Comparison of ENCODE assay signal across 9 cellular contexts in genomic region chr12:54413284-54414190, GRCh38. TPM values are rescaled to one million over a fixed set of nuclear protein-coding genes. Genes with fewer than 3 reads are reported as not detected.
DNase-seq lines count a peak whose midpoint lies in the region; ATAC-seq, FAIRE-seq and TF ChIP-seq lines count a peak whose summit lies in the region.
"Had no signal": no experiment of that assay in that cellular context is flagged by ENCODE, and none has a peak within 500 bp of the region (broad histone marks: within the 10 kb centered on the region; RNA-seq: fewer than 3 reads in every experiment).

No MANE protein-coding gene starts in this region.

- CTCF ChIA-PET in endothelial cell of umbilical vein (lab: Charles Lee): interaction anchor here (1.1 to 11.8 kb wide), 6 partner anchors 9 to 34 kb away, joined by 4 to 221 read pairs (median 73); no protein-coding TSS in a partner anchor

- peaks cover 25 to 59% (median 39%) of the 10 kb centered on the region in 11 experiments for H3K36me3 ChIP-seq in BLaER1 treated with 17β-estradiol and CSF1 and Interleukin-3, amounts not matched to agents 10 nM and 100 nM
- H3K36me3 ChIP-seq in endothelial cell of umbilical vein (ENCODE audit: control insufficient read depth in 2 of 2, extremely low read depth in 1 of 2, insufficient read depth in 2 of 2, low read length in 2 of 2): peaks cover 16 to 35% of the 10 kb centered on the region in 2 experiments
- H3K36me3 ChIP-seq in sigmoid colon: peaks cover 13 to 67% (median 24%) of the 10 kb centered on the region in 4 donors
- H3K36me3 ChIP-seq in GM23338 (ENCODE audit: insufficient read depth): no peaks in the 10 kb centered on the region

- H3K36me3 Mint-ChIP-seq in IgD-negative memory B cell (no peaks in the 10 kb centered on the region), GM23338 (ENCODE audit: low read depth) (peaks cover 8% of the 10 kb centered on the region; the same call in 2 of the 3 replicates)

- no peaks in the 10 kb centered on the region for H3F3A ChIP-seq in GM23338 (replicated peaks; ENCODE audit: low read depth)

- TF ChIP-seq EP300 in sigmoid colon (IDR thresholded peaks at IDR 0.05): no peak

- H3K4me1 ChIP-seq in BLaER1 treated with 17β-estradiol and CSF1 and Interleukin-3, amounts not matched to agents 10 nM and 100 nM: peaks cover 75 to 87% (median 86%) of the 10 kb centered on the region in 10 experiments
- peaks cover 52% of the 10 kb centered on the region for H3K4me1 ChIP-seq in endothelial cell of umbilical vein (ENCODE audit: control insufficient read depth, extremely low read depth, insufficient read depth, low read length)
- H3K4me1 ChIP-seq in sigmoid colon: peaks cover 0 to 86% (median 80%) of the 10 kb centered on the region in 4 donors
- peaks cover 9% of the 10 kb centered on the region; the same call in 1 of the 2 replicates for H3K4me1 ChIP-seq in GM23338 (ENCODE audit: insufficient read depth)

- peak overlapping the region; percentile 92 to 100 (median 99) for H3K4me2 ChIP-seq in BLaER1 treated with 17β-estradiol and CSF1 and Interleukin-3, amounts not matched to agents 10 nM and 100 nM
- H3K4me2 ChIP-seq in endothelial cell of umbilical vein (ENCODE audit: insufficient read depth, low read length) (peak overlapping the region; percentile 98), GM23338 (no peak overlapping the region)

- TF ChIP-seq POLR2A in endothelial cell of umbilical vein (IDR thresholded peaks at IDR 0.05; ENCODE audit: low read depth, low read length) (peak; percentile 67), sigmoid colon (IDR thresholded peaks at IDR 0.05) (no peak)

- intact Hi-C loops in endothelial cell of umbilical vein (cut with micrococcal nuclease) (loop anchor here (1.0 to 5.0 kb wide), 3 partner anchors 15 to 131 kb away; partner anchors contain the start of genes CBX5 and HNRNPA1), sigmoid colon (cut with DNase I) (no loop called here)

- dilution Hi-C loops in endothelial cell of umbilical vein (cut with MboI; ENCODE audit: extremely low pct_ligation_motif_present, low sequenced_read_pairs): no loop called here

- H3K4me3 ChIP-seq in BLaER1 treated with 17β-estradiol and CSF1 and Interleukin-3, amounts not matched to agents 10 nM and 100 nM: peak overlapping the region; percentile 38 to 100 (median 60)
- H3K4me3 ChIP-seq in endothelial cell of umbilical vein (replicated peaks in 1 of 3; ENCODE audit: insufficient read depth in 1 of 3, low read depth in 1 of 3, low read length in 3 of 3) (peak overlapping the region; percentile 20 to 62 (median 27)), sigmoid colon (peak overlapping the region; percentile 96 to 100 (median 100)), GM23338 (no peak overlapping the region)

- H3K9me3 Mint-ChIP-seq in IgD-negative memory B cell (no peaks in the 10 kb centered on the region), GM23338 (peaks cover 3% of the 10 kb centered on the region; the same call in 1 of the 3 replicates)

- peak overlapping the region; percentile 50 to 86 (median 60) for H3K27ac Mint-ChIP-seq in IgD-negative memory B cell
- H3K27ac Mint-ChIP-seq in GM23338: no peak overlapping the region

- no peak overlapping the region for H2AFZ ChIP-seq in endothelial cell of umbilical vein (ENCODE audit: low read depth, low read length)
- no peak overlapping the region for H2AFZ ChIP-seq in GM23338

- peaks cover 99% of the 10 kb centered on the region for H3K79me2 ChIP-seq in endothelial cell of umbilical vein (ENCODE audit: control insufficient read depth, insufficient read depth, low read length)
- H3K79me2 ChIP-seq in GM23338 (replicated peaks; ENCODE audit: insufficient read depth): peaks cover 11% of the 10 kb centered on the region

- peak overlapping the region; percentile 81 to 93 (median 89) for H3K27ac ChIP-seq in BLaER1 treated with 17β-estradiol and CSF1 and Interleukin-3, amounts not matched to agents 10 nM and 100 nM
- H3K27ac ChIP-seq in endothelial cell of umbilical vein (ENCODE audit: insufficient read depth, low read depth, low read length) (peak overlapping the region; percentile 96), sigmoid colon (peak overlapping the region; percentile 96 to 100 (median 100)), GM23338 (ENCODE audit: low read depth) (no peak overlapping the region)

- H3K9me2 ChIP-seq in GM23338 (ENCODE audit: insufficient read depth): no peaks in the 10 kb centered on the region

- H3K9ac ChIP-seq in BLaER1 treated with 17β-estradiol and CSF1 and Interleukin-3, amounts not matched to agents 10 nM and 100 nM: peak overlapping the region; percentile 64 to 93 (median 79)
- peak overlapping the region; percentile 74 for H3K9ac ChIP-seq in endothelial cell of umbilical vein (replicated peaks; ENCODE audit: extremely low read depth, insufficient read depth, low read length)

- WGBS in sigmoid colon, 2 donors: 41 to 56% methylated on average over 9 of the region's 9 CpGs

- no peaks in the 10 kb centered on the region for H3K9me3 ChIP-seq in BLaER1 treated with 17β-estradiol and CSF1 and Interleukin-3, amounts not matched to agents 10 nM and 100 nM (replicated peaks in 1 of 11)
- H3K9me3 ChIP-seq in endothelial cell of umbilical vein (replicated peaks; ENCODE audit: control insufficient read depth, insufficient read depth, low read length) (no peaks in the 10 kb centered on the region), sigmoid colon (no peaks in the 10 kb centered on the region)

- ATAC-seq in GM23338: no peak
- ATAC-seq in HG02759 (IDR thresholded peaks at IDR 0.05; ENCODE audit: unreplicated experiment): no peak
- no peak for ATAC-seq in GM19455 (IDR thresholded peaks at IDR 0.05; ENCODE audit: unreplicated experiment)

- no peaks in the 10 kb centered on the region for H3K9me1 ChIP-seq in endothelial cell of umbilical vein (replicated peaks; ENCODE audit: control insufficient read depth, extremely low read depth, insufficient read depth, low read length)

- TF ChIP-seq CTCF in endothelial cell of umbilical vein (IDR thresholded peaks at IDR 0.05; ENCODE audit: extremely low read depth in 1 of 2, insufficient read depth in 1 of 2, low read depth in 1 of 2, low read length in 2 of 2) (no peak), sigmoid colon (IDR thresholded peaks at IDR 0.05) (no peak), GM23338 (conservative IDR thresholded peaks at IDR 0.05; ENCODE audit: low read depth in 2 of 2) (no peak)

- FAIRE-seq in endothelial cell of umbilical vein (lab: Jason Lieb, UNC): peak; percentile 97
- FAIRE-seq: colon had no signal

- peak overlapping the region; percentile 44 to 83 (median 51) for H3K4me3 Mint-ChIP-seq in IgD-negative memory B cell
- no peak overlapping the region for H3K4me3 Mint-ChIP-seq in GM23338

- H3K4me1 Mint-ChIP-seq in IgD-negative memory B cell: peaks cover 31 to 46% (median 37%) of the 10 kb centered on the region in 3 donors
- peaks cover 29% of the 10 kb centered on the region for H3K4me1 Mint-ChIP-seq in GM23338

- H3K27me3 Mint-ChIP-seq in IgD-negative memory B cell: peaks cover 9% of the 10 kb centered on the region
- H3K27me3 Mint-ChIP-seq in GM23338 (ENCODE audit: insufficient read depth, low read depth, poor library complexity): peaks cover 21% of the 10 kb centered on the region

- no TSS peak for BruUV-seq in endothelial cell of umbilical vein (replicated peaks; lab: Mats Ljungman, UMichigan)

- no peaks in the 10 kb centered on the region for H3K27me3 ChIP-seq in BLaER1 treated with 17β-estradiol and CSF1 and Interleukin-3, amounts not matched to agents 10 nM and 100 nM
- H3K27me3 ChIP-seq in endothelial cell of umbilical vein (ENCODE audit: control insufficient read depth in 2 of 2, insufficient read depth in 2 of 2, low read length in 2 of 2) (no peaks in the 10 kb centered on the region), sigmoid colon (no peaks in the 10 kb centered on the region), GM23338 (ENCODE audit: insufficient read depth) (peaks cover 15% of the 10 kb centered on the region)

- peaks cover 21 to 86% (median 66%) of the 10 kb centered on the region in 11 experiments; a peak in 18 of 22 replicates for H4K20me1 ChIP-seq in BLaER1 treated with 17β-estradiol and CSF1 and Interleukin-3, amounts not matched to agents 10 nM and 100 nM
- H4K20me1 ChIP-seq in endothelial cell of umbilical vein (replicated peaks; ENCODE audit: control insufficient read depth, extremely low read depth, insufficient read depth, low read length) (no peaks in the 10 kb centered on the region), GM23338 (replicated peaks; ENCODE audit: insufficient read depth) (peaks cover 4% of the 10 kb centered on the region)

- POLR2A ChIA-PET in endothelial cell of umbilical vein (lab: Charles Lee): interaction anchor here (1.2 to 8.7 kb wide), 4 partner anchors 12 to 19 kb away, joined by 3 to 60 read pairs (median 24); no protein-coding TSS in a partner anchor

- DNase-seq in activated CD4-positive, alpha-beta T cell treated with anti-CD3 and anti-CD28 coated beads, Interleukin-2, amount 50 U/mL, for 48 hours: peak; percentile 62 to 67
- DNase-seq in endothelial cell of umbilical vein (ENCODE audit: low read depth, low spot score) (peak; percentile 85), sigmoid colon (peak; percentile 79), GM23338 (ENCODE audit: low spot score) (no peak)

RNA-seq across cellular contexts. Expression of gene ITGA5, which starts 5.5 kb away (rescaled TPM):
- 1.6 TPM for polyA plus RNA-seq in IgD-negative memory B cell
- total RNA-seq in endothelial cell of umbilical vein: 938 and 994 TPM in 2 replicates
- polyA plus RNA-seq in endothelial cell of umbilical vein: 657 and 731 TPM in 2 replicates
- polyA plus RNA-seq in endothelial cell of umbilical vein (2011; cell fraction: cytosol; rRNA removed): 643 and 681 TPM in 2 replicates
- polyA plus RNA-seq in endothelial cell of umbilical vein (2011; cell fraction: nucleus; rRNA removed): 771 and 889 TPM in 2 replicates
- polyA plus RNA-seq in endothelial cell of umbilical vein (2012): 879 and 902 TPM in 2 replicates
- polyA minus RNA-seq in endothelial cell of umbilical vein: 914 and 1,135 TPM in 2 replicates
- 30.9 TPM for polyA minus RNA-seq in endothelial cell of umbilical vein (2011; cell fraction: cytosol; rRNA and poly(A)+ RNA removed)
- 459 and 500 TPM in 2 replicates for polyA minus RNA-seq in endothelial cell of umbilical vein (2011; cell fraction: nucleus; rRNA and poly(A)+ RNA removed)
- total RNA-seq in sigmoid colon: 100 to 1,000 TPM; 200 to 765 (median 459) TPM
- polyA plus RNA-seq in sigmoid colon: 10 to 100 TPM in 1 of 3 donors, 1 to 10 TPM in 2; 7.4 to 92.7 (median 7.8) TPM
- total RNA-seq in GM23338 (2014; rRNA removed; shearing (Covaris generic)): 23.7 and 24.2 TPM in 2 replicates
- polyA plus RNA-seq in GM23338 (2016; fragmentation: Nextera tagmentation; extraction: Ambion mirVana): 5.9 and 7.3 TPM in 2 replicates

RNA-seq across cellular contexts. Expression of gene ZNF385A, which starts 29.0 kb away (rescaled TPM):
- polyA plus RNA-seq in IgD-negative memory B cell: 4.2 TPM
- 7.9 and 9.6 TPM in 2 replicates for total RNA-seq in endothelial cell of umbilical vein
- 1.6 and 2.3 TPM in 2 replicates for polyA plus RNA-seq in endothelial cell of umbilical vein
- polyA plus RNA-seq in endothelial cell of umbilical vein (2011; cell fraction: cytosol; rRNA removed): 1.6 and 2.1 TPM in 2 replicates
- polyA plus RNA-seq in endothelial cell of umbilical vein (2011; cell fraction: nucleus; rRNA removed): 3.9 and 4.0 TPM in 2 replicates
- polyA plus RNA-seq in endothelial cell of umbilical vein (2012): 5.2 and 7.8 TPM in 2 replicates
- polyA minus RNA-seq in endothelial cell of umbilical vein: 2.1 and 3.5 TPM in 2 replicates
- polyA minus RNA-seq in endothelial cell of umbilical vein (2011; cell fraction: cytosol; rRNA and poly(A)+ RNA removed): 8.5 TPM
- 2.3 and 4.6 TPM in 2 replicates for polyA minus RNA-seq in endothelial cell of umbilical vein (2011; cell fraction: nucleus; rRNA and poly(A)+ RNA removed)
- 10 to 100 TPM in 2 of 4 donors, 1 to 10 TPM in 2; 5.6 to 18.6 (median 10.6) TPM for total RNA-seq in sigmoid colon
- 10 to 100 TPM in 1 of 3 donors, 1 to 10 TPM in 2; 4.4 to 19.2 (median 7.0) TPM for polyA plus RNA-seq in sigmoid colon
- 10.9 and 22.3 TPM in 2 replicates for total RNA-seq in GM23338 (2014; rRNA removed; shearing (Covaris generic))
- polyA plus RNA-seq in GM23338 (2016; fragmentation: Nextera tagmentation; extraction: Ambion mirVana): 19.6 and 21.7 TPM in 2 replicates

RNA-seq across cellular contexts. Expression of gene GPR84, which starts 49.3 kb away (rescaled TPM):
- polyA plus RNA-seq in IgD-negative memory B cell: not detected
- total RNA-seq in endothelial cell of umbilical vein: not detected in 2 replicates
- polyA plus RNA-seq in endothelial cell of umbilical vein: 0.08 TPM in 1 of 2 replicates, not detected in the other
- 0.03 TPM in 1 of 2 replicates, not detected in the other for polyA plus RNA-seq in endothelial cell of umbilical vein (2011; cell fraction: cytosol; rRNA removed)
- polyA plus RNA-seq in endothelial cell of umbilical vein (2011; cell fraction: nucleus; rRNA removed): 0.48 and 0.63 TPM in 2 replicates
- polyA plus RNA-seq in endothelial cell of umbilical vein (2012): not detected in 2 replicates
- not detected in 2 replicates for polyA minus RNA-seq in endothelial cell of umbilical vein
- not detected for polyA minus RNA-seq in endothelial cell of umbilical vein (2011; cell fraction: cytosol; rRNA and poly(A)+ RNA removed)
- 0.38 and 0.48 TPM in 2 replicates for polyA minus RNA-seq in endothelial cell of umbilical vein (2011; cell fraction: nucleus; rRNA and poly(A)+ RNA removed)
- under 1 TPM in 1 of 4 donors, not detected in 3; 0.54 TPM for total RNA-seq in sigmoid colon
- polyA plus RNA-seq in sigmoid colon: under 1 TPM; 0.60 to 0.92 (median 0.69) TPM
- not detected in 2 replicates for total RNA-seq in GM23338 (2014; rRNA removed; shearing (Covaris generic))
- polyA plus RNA-seq in GM23338 (2016; fragmentation: Nextera tagmentation; extraction: Ambion mirVana): not detected in 2 replicates

RNA-seq across cellular contexts. Expression of gene GTSF1, which starts 59.9 kb away (rescaled TPM):
- polyA plus RNA-seq in IgD-negative memory B cell: 17.5 TPM
- total RNA-seq in endothelial cell of umbilical vein: not detected in 2 replicates
- polyA plus RNA-seq in endothelial cell of umbilical vein: 14.1 and 15.4 TPM in 2 replicates
- 16.9 and 20.1 TPM in 2 replicates for polyA plus RNA-seq in endothelial cell of umbilical vein (2011; cell fraction: cytosol; rRNA removed)
- 8.5 and 10.2 TPM in 2 replicates for polyA plus RNA-seq in endothelial cell of umbilical vein (2011; cell fraction: nucleus; rRNA removed)
- polyA plus RNA-seq in endothelial cell of umbilical vein (2012): not detected in 2 replicates
- polyA minus RNA-seq in endothelial cell of umbilical vein: 7.6 and 14.7 TPM in 2 replicates
- not detected for polyA minus RNA-seq in endothelial cell of umbilical vein (2011; cell fraction: cytosol; rRNA and poly(A)+ RNA removed)
- polyA minus RNA-seq in endothelial cell of umbilical vein (2011; cell fraction: nucleus; rRNA and poly(A)+ RNA removed): 3.0 and 5.3 TPM in 2 replicates
- total RNA-seq in sigmoid colon: not detected
- 1 to 10 TPM in 2 of 3 donors, not detected in 1; 1.4 to 3.6 TPM for polyA plus RNA-seq in sigmoid colon
- total RNA-seq in GM23338 (2014; rRNA removed; shearing (Covaris generic)): not detected in 2 replicates
- polyA plus RNA-seq in GM23338 (2016; fragmentation: Nextera tagmentation; extraction: Ambion mirVana): 1.3 and 2.3 TPM in 2 replicates

Comparison
In these comparisons a context has a peak if more than half of its experiments do, and no peak if none do; other contexts are left out.
1. RNA of gene ITGA5, which starts 5.5 kb away (polyA plus RNA-seq): 643 to 902 TPM in endothelial cell of umbilical vein; 7.4 to 92.7 TPM in sigmoid colon, 5.9 to 7.3 TPM in GM23338 and 1.6 TPM in IgD-negative memory B cell (single experiment); every median in the first group is over 4 times any median in the second.